Comparison of ENCODE assay signal across 31 cellular contexts in the genomic region with DNA sequence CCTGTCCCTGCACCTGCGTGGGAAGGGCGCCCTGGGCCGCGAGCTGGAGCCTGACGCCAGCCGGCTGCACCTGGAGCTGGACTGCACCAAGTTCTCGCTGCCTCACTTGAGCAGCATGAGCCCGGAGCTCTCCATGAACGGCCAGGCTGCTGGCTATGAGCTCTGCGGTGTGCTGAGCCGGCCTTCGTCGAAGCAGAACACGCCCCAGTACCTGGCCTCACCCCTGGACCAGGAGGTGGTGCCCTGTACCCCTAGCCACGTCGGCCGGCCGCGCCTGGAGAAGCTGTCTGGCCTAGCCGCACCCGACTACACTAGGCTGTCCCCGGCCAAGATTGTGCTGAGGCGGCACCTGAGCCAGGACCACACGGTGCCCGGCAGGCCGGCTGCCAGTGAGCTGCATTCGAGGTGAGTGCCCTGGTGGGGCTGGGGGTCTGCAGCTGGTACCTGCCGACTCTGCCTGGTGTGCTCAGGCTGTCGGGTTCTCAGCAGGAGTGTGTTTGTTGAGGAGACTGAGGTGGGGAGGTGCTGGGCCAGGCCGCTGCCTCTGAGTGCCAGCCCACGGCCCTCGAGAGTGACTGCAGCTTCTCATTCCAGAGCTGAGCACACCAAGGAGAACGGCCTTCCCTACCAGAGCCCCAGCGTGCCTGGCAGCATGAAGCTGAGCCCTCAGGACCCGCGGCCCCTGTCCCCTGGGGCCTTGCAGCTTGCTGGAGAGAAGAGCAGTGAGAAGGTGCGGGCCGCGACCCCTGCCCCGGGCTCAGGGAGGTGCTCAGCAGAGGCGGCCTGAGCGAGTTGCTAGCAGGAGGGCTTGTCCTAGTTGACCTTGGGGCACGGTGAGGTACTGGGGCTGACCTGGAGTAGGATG. TPM values are rescaled to one million over a fixed set of nuclear protein-coding genes. Genes with fewer than 3 reads are reported as not detected.
DNase-seq lines count a peak whose midpoint lies in the region; ATAC-seq, FAIRE-seq and TF ChIP-seq lines count a peak whose summit lies in the region.
"Had no signal": no experiment of that assay in that cellular context is flagged by ENCODE, and none has a peak within 500 bp of the region (broad histone marks: within the 10 kb centered on the region; RNA-seq: fewer than 3 reads in every experiment).

No MANE protein-coding gene starts in this region.

- no peaks in the 10 kb centered on the region for H4K20me1 ChIP-seq in HepG2 (ENCODE audit: insufficient read depth, low read length)

- H2AFZ ChIP-seq in HepG2 (ENCODE audit: low read length): no peak overlapping the region

- H3K36me3 ChIP-seq in HepG2 (replicated peaks in 1 of 2; ENCODE audit: control insufficient read depth in 1 of 2, insufficient read depth in 2 of 2, low read length in 2 of 2): peaks cover 39 to 76% of the 10 kb centered on the region in 2 experiments
- H3K36me3 ChIP-seq in right lobe of liver: peaks cover 0 to 56% (median 18%) of the 10 kb centered on the region in 4 donors
- H3K36me3 ChIP-seq in testis (ENCODE audit: low read depth, missing control alignments): no peaks in the 10 kb centered on the region

- TF ChIP-seq EP300 in HepG2 (IDR thresholded peaks at IDR 0.05; ENCODE audit: low read depth in 2 of 2, low read length in 2 of 2) (no peak), HepG2 (CRISPR knock-in tag; IDR thresholded peaks at IDR 0.05; ENCODE audit: borderline replicate concordance) (no peak)

- H3K4me1 Mint-ChIP-seq in activated B cell treated with CpG ODN at 0.5 μM for 24 hours (peaks cover 5% of the 10 kb centered on the region), endothelial cell (ENCODE audit: unreplicated experiment) (peaks cover 3% of the 10 kb centered on the region)

- no peaks in the 10 kb centered on the region for H3K79me2 ChIP-seq in HepG2 (ENCODE audit: insufficient read depth, low read length)

- H3K27me3 Mint-ChIP-seq in activated B cell treated with CpG ODN at 0.5 μM for 24 hours (no peaks in the 10 kb centered on the region), endothelial cell (ENCODE audit: unreplicated experiment) (peaks cover 1% of the 10 kb centered on the region)
- H3K27me3 Mint-ChIP-seq: activated CD4-positive, alpha-beta T cell treated with anti-CD3 and anti-CD28 coated beads for 36 hours; progenitor cell of endocrine pancreas had no signal

- intact Hi-C loops in HepG2 (cut with micrococcal nuclease; ENCODE audit: unreplicated experiment): no loop called here
- intact Hi-C loops in right lobe of liver (cut with DNase I): no loop called here
- intact Hi-C loops in activated B cell treated with CpG ODN at 0.5 μM for 24 hours (cut with micrococcal nuclease): no loop called here
- intact Hi-C loops in testis (cut with DNase I; ENCODE audit: low total_unique reads): no loop called here

- peaks cover 22% of the 10 kb centered on the region for H3K4me1 ChIP-seq in HepG2 (ENCODE audit: insufficient read depth, low read length)
- no peaks in the 10 kb centered on the region for H3K4me1 ChIP-seq in right lobe of liver
- H3K4me1 ChIP-seq in testis: peaks cover 11% of the 10 kb centered on the region
- H3K4me1 ChIP-seq: HAP-1 had no signal

- FAIRE-seq in HepG2 (lab: Jason Lieb, UNC): no peak
- FAIRE-seq: GM19239, HTR-8/SVneo had no signal

- BruUV-seq in HepG2 (replicated peaks; lab: Mats Ljungman, UMichigan): no TSS peak

- no peak overlapping the region for H3K4me2 ChIP-seq in HepG2 (ENCODE audit: low read depth, low read length)

- H3K36me3 Mint-ChIP-seq in activated B cell treated with CpG ODN at 0.5 μM for 24 hours (ENCODE audit: low read depth) (peaks cover 88% of the 10 kb centered on the region), endothelial cell (ENCODE audit: low read depth, unreplicated experiment) (peaks cover 30% of the 10 kb centered on the region)

- H3K9me3 ChIP-seq in HepG2 (ENCODE audit: low read length) (no peaks in the 10 kb centered on the region), right lobe of liver (no peaks in the 10 kb centered on the region), testis (no peaks in the 10 kb centered on the region)
- H3K9me3 ChIP-seq: esophagus squamous epithelium, HAP-1, transverse colon had no signal

- no peak for TF ChIP-seq POLR2A in HepG2 (IDR thresholded peaks at IDR 0.05; ENCODE audit: insufficient read depth in 1 of 2, low read depth in 2 of 2, low read length in 2 of 2)
- no peak for TF ChIP-seq POLR2A in right lobe of liver (IDR thresholded peaks at IDR 0.05)
- TF ChIP-seq POLR2A in testis (IDR thresholded peaks at IDR 0.05): no peak

- peak overlapping the region; percentile 13 for H3K27ac Mint-ChIP-seq in activated B cell treated with CpG ODN at 0.5 μM for 24 hours
- H3K27ac Mint-ChIP-seq in endothelial cell (ENCODE audit: unreplicated experiment): peak overlapping the region; percentile 12
- H3K27ac Mint-ChIP-seq: T-helper 1 cell treated with Interleukin-12 subunit alpha and Interleukin-12 subunit beta and Interleukin-4 antibody, amounts not matched to agents 30 μg/mL and 1 μg/mL, for 36 hours had no signal

- TF ChIP-seq CTCF in HepG2 (CRISPR knock-in tag; IDR thresholded peaks at IDR 0.05) (no peak), right lobe of liver (IDR thresholded peaks at IDR 0.05) (no peak), activated B cell treated with CpG ODN at 0.5 μM for 24 hours (IDR thresholded peaks at IDR 0.05) (no peak), endothelial cell (IDR thresholded peaks at IDR 0.05; ENCODE audit: unreplicated experiment) (no peak), testis (IDR thresholded peaks at IDR 0.05) (no peak)

- H3K4me3 ChIP-seq in HepG2 (replicated peaks in 1 of 3; ENCODE audit: insufficient read depth in 1 of 3, low read depth in 2 of 3, low read length in 3 of 3) (no peak overlapping the region), right lobe of liver (no peak overlapping the region), testis (no peak overlapping the region)
- H3K4me3 ChIP-seq: esophagus squamous epithelium, HAP-1, SK-N-MC, transverse colon had no signal

- H3K27ac ChIP-seq in HepG2 (ENCODE audit: extremely low read length, insufficient read depth, low read length) (no peak overlapping the region), right lobe of liver (no peak overlapping the region), testis (no peak overlapping the region)
- H3K27ac ChIP-seq: C4-2B, esophagus squamous epithelium, SK-N-MC, transverse colon had no signal

- H3K9me3 Mint-ChIP-seq in activated B cell treated with CpG ODN at 0.5 μM for 24 hours (no peaks in the 10 kb centered on the region), endothelial cell (ENCODE audit: unreplicated experiment) (no peaks in the 10 kb centered on the region)
- H3K9me3 Mint-ChIP-seq: T-helper 1 cell treated with Interleukin-12 subunit alpha and Interleukin-12 subunit beta and Interleukin-4 antibody, amounts not matched to agents 30 μg/mL and 1 μg/mL, for 36 hours had no signal

- in situ Hi-C loops in HepG2 (cut with HindIII; ENCODE audit: extremely low pct_ligation_motif_present, low pct_unique_long_range_greater_than_20kb): no loop called here

- CTCF ChIA-PET in HepG2 (lab: Yijun Ruan, JAX; ENCODE audit: low intra/inter-chr PET ratio, low total read pairs): no interaction called here
- CTCF ChIA-PET in activated B cell treated with CpG ODN at 0.5 μM for 24 hours (lab: Charles Lee): interaction anchor here (1.6 kb wide), 1 partner anchor 61 kb away, joined by 5 read pairs; no protein-coding TSS in a partner anchor

- H3K9ac ChIP-seq in HepG2 (ENCODE audit: insufficient read depth, low read depth, low read length): no peak overlapping the region

- WGBS in HepG2 (ENCODE audit: low lambda C conversion rate): 98% methylated on average over 21 of the region's 43 CpGs
- 100% methylated on average over 13 of the region's 43 CpGs for WGBS in right lobe of liver (ENCODE audit: insufficient coverage, low coverage, low lambda C conversion rate, missing lambda C conversion rate)
- WGBS in testis, 2 donors: 95 to 96% methylated on average over 11 to 43 of the region's 43 CpGs

- no peak overlapping the region for H3K4me3 Mint-ChIP-seq in activated B cell treated with CpG ODN at 0.5 μM for 24 hours
- peak overlapping the region; percentile 40 for H3K4me3 Mint-ChIP-seq in endothelial cell (ENCODE audit: unreplicated experiment)
- H3K4me3 Mint-ChIP-seq: activated CD4-positive, alpha-beta T cell treated with anti-CD3 and anti-CD28 coated beads for 36 hours; T-helper 1 cell treated with Interleukin-12 subunit alpha and Interleukin-12 subunit beta and Interleukin-4 antibody, amounts not matched to agents 30 μg/mL and 1 μg/mL, for 36 hours had no signal

- no peaks in the 10 kb centered on the region for H3K27me3 ChIP-seq in HepG2 (ENCODE audit: control insufficient read depth in 1 of 2, insufficient read depth in 2 of 2, low read length in 2 of 2)
- H3K27me3 ChIP-seq in right lobe of liver: no peaks in the 10 kb centered on the region
- H3K27me3 ChIP-seq in testis: no peaks in the 10 kb centered on the region
- H3K27me3 ChIP-seq: esophagus squamous epithelium, transverse colon had no signal

- DNase-seq in HepG2 (ENCODE audit: low spot score) (no peak), right lobe of liver (no peak), activated B cell treated with CpG ODN at 0.5 μM for 24 hours (no peak), endothelial cell (ENCODE audit: low spot score) (no peak), hepatic stellate cell (ENCODE audit: low spot score) (no peak), retina (no peak), testis (no peak), RPMI8226 (no peak)
- DNase-seq: activated CD4-positive, alpha-beta T cell treated with anti-CD3 and anti-CD28 coated beads for 36 hours; activated T-cell treated with anti-CD3 and anti-CD28 coated beads, Interleukin-2, amount 50 U/mL, for 48 hours; Calu3; central memory CD4-positive, alpha-beta T cell; dermis blood vessel endothelial cell; DMS79 treated with DMSO at 0.1 percent for 48 hours; esophagus squamous epithelium; foreskin melanocyte; GF-D8; left colon; mammary epithelial cell; NCI-H1417 treated with DMSO at 0.1 percent for 48 hours; NCI-H2081 treated with DMSO at 0.1 percent for 48 hours; NCI-H226; NCI-H774; transverse colon had no signal

- no peak for ATAC-seq in HepG2
- ATAC-seq in right lobe of liver: no peak
- no peak for ATAC-seq in activated B cell treated with CpG ODN at 0.5 μM for 24 hours (ENCODE audit: low read depth)
- ATAC-seq: activated CD4-positive, alpha-beta T cell treated with anti-CD3 and anti-CD28 coated beads for 36 hours; left colon had no signal

- POLR2A ChIA-PET in HepG2 (lab: Yijun Ruan, JAX) (no interaction called here), activated B cell treated with CpG ODN at 0.5 μM for 24 hours (lab: Charles Lee) (interaction anchor here (1.0 to 1.7 kb wide), 2 partner anchors 13 to 45 kb away, joined by 3 to 5 read pairs; no protein-coding TSS in a partner anchor)

- no peak for TF ChIP-seq RAD21 in HepG2 (CRISPR knock-in tag; IDR thresholded peaks at IDR 0.05)

RNA-seq across cellular contexts. Expression of a gene that starts 19.5 kb away (rescaled TPM):
- total RNA-seq in HepG2 (2016; rRNA removed; fragmentation: Illumina TruSeq; extraction: Trizol) (108 and 130 TPM in 2 replicates), right lobe of liver (10 to 100 TPM; 24.4 to 49.3 (median 28.6) TPM), activated B cell treated with CpG ODN at 0.5 μM for 24 hours (74.4 and 74.9 TPM in 2 replicates), endothelial cell (ENCODE audit: unreplicated experiment) (126 TPM), testis (100 to 1,000 TPM; 126 to 153 TPM)
- total RNA-seq in HepG2 (2016; cell fraction: cytosol; rRNA removed; fragmentation: Illumina TruSeq; extraction: Trizol; ENCODE audit: low read depth): 129 and 146 TPM in 2 replicates
- 99.2 and 143 TPM in 2 replicates for total RNA-seq in HepG2 (2016; cell fraction: insoluble cytoplasmic fraction; rRNA removed; fragmentation: Illumina TruSeq; extraction: Trizol)
- 198 and 217 TPM in 2 replicates for total RNA-seq in HepG2 (2016; cell fraction: membrane; rRNA removed; fragmentation: Illumina TruSeq; extraction: Trizol)
- total RNA-seq in HepG2 (2016; cell fraction: nucleus; rRNA removed; fragmentation: Illumina TruSeq; extraction: Trizol): 72.7 and 85.2 TPM in 2 replicates
- polyA plus RNA-seq in HepG2 (2011; rRNA removed) (70.5 and 89.7 TPM in 2 replicates), testis (ENCODE audit: insufficient read depth, low read depth, low replicate concordance) (111 TPM)
- polyA plus RNA-seq in HepG2 (2011; cell fraction: cytosol; rRNA removed): 94.0 and 125 TPM in 2 replicates
- 130 and 144 TPM in 2 replicates for polyA plus RNA-seq in HepG2 (2011; cell fraction: nucleus; rRNA removed)
- 41.8 and 57.9 TPM in 2 replicates for polyA plus RNA-seq in HepG2 (2012)
- polyA plus RNA-seq in HepG2 (2016; cell fraction: cytosol; fragmentation: Illumina TruSeq; extraction: Trizol; ENCODE audit: low read depth): 147 and 176 TPM in 2 replicates
- polyA plus RNA-seq in HepG2 (2016; cell fraction: insoluble cytoplasmic fraction; fragmentation: Illumina TruSeq; extraction: Trizol; ENCODE audit: low read depth): 97.4 and 103 TPM in 2 replicates
- polyA plus RNA-seq in HepG2 (2016; cell fraction: membrane; fragmentation: Illumina TruSeq; extraction: Trizol; ENCODE audit: low read depth): 170 and 175 TPM in 2 replicates
- 156 and 163 TPM in 2 replicates for polyA plus RNA-seq in HepG2 (2016; cell fraction: nucleus; fragmentation: Illumina TruSeq; extraction: Trizol; ENCODE audit: insufficient read depth, low read depth)
- 33.4 and 58.0 TPM in 2 replicates for polyA minus RNA-seq in HepG2 (2011; rRNA and poly(A)+ RNA removed; ENCODE audit: low replicate concordance)
- 18.1 and 22.7 TPM in 2 replicates for polyA minus RNA-seq in HepG2 (2011; cell fraction: cytosol; rRNA and poly(A)+ RNA removed)
- polyA minus RNA-seq in HepG2 (2011; cell fraction: nucleus; rRNA and poly(A)+ RNA removed): 23.2 and 28.0 TPM in 2 replicates

RNA-seq across cellular contexts. Expression of a gene that starts 20.0 kb away (rescaled TPM):
- total RNA-seq in HepG2 (2016; rRNA removed; fragmentation: Illumina TruSeq; extraction: Trizol) (8.8 and 10.1 TPM in 2 replicates), right lobe of liver (10 to 100 TPM; 14.0 to 22.1 (median 19.1) TPM), activated B cell treated with CpG ODN at 0.5 μM for 24 hours (107 and 117 TPM in 2 replicates), endothelial cell (ENCODE audit: unreplicated experiment) (137 TPM), testis (100 to 1,000 TPM; 102 to 122 TPM)
- 11.7 and 13.9 TPM in 2 replicates for total RNA-seq in HepG2 (2016; cell fraction: cytosol; rRNA removed; fragmentation: Illumina TruSeq; extraction: Trizol; ENCODE audit: low read depth)
- 8.6 and 13.2 TPM in 2 replicates for total RNA-seq in HepG2 (2016; cell fraction: insoluble cytoplasmic fraction; rRNA removed; fragmentation: Illumina TruSeq; extraction: Trizol)
- 13.1 and 15.2 TPM in 2 replicates for total RNA-seq in HepG2 (2016; cell fraction: membrane; rRNA removed; fragmentation: Illumina TruSeq; extraction: Trizol)
- 16.1 and 17.8 TPM in 2 replicates for total RNA-seq in HepG2 (2016; cell fraction: nucleus; rRNA removed; fragmentation: Illumina TruSeq; extraction: Trizol)
- polyA plus RNA-seq in HepG2 (2011; rRNA removed) (7.9 and 8.6 TPM in 2 replicates), testis (ENCODE audit: insufficient read depth, low read depth, low replicate concordance) (117 TPM)
- 6.1 and 7.3 TPM in 2 replicates for polyA plus RNA-seq in HepG2 (2011; cell fraction: cytosol; rRNA removed)
- polyA plus RNA-seq in HepG2 (2011; cell fraction: nucleus; rRNA removed): 34.7 and 47.7 TPM in 2 replicates
- polyA plus RNA-seq in HepG2 (2012): 34.0 and 34.2 TPM in 2 replicates
- 12.1 and 13.8 TPM in 2 replicates for polyA plus RNA-seq in HepG2 (2016; cell fraction: cytosol; fragmentation: Illumina TruSeq; extraction: Trizol; ENCODE audit: low read depth)
- polyA plus RNA-seq in HepG2 (2016; cell fraction: insoluble cytoplasmic fraction; fragmentation: Illumina TruSeq; extraction: Trizol; ENCODE audit: low read depth): 18.7 and 31.5 TPM in 2 replicates
- 17.7 and 21.0 TPM in 2 replicates for polyA plus RNA-seq in HepG2 (2016; cell fraction: membrane; fragmentation: Illumina TruSeq; extraction: Trizol; ENCODE audit: low read depth)
- polyA plus RNA-seq in HepG2 (2016; cell fraction: nucleus; fragmentation: Illumina TruSeq; extraction: Trizol; ENCODE audit: insufficient read depth, low read depth): 46.1 and 47.0 TPM in 2 replicates
- polyA minus RNA-seq in HepG2 (2011; rRNA and poly(A)+ RNA removed; ENCODE audit: low replicate concordance): 20.0 and 24.2 TPM in 2 replicates
- polyA minus RNA-seq in HepG2 (2011; cell fraction: cytosol; rRNA and poly(A)+ RNA removed): 16.0 and 20.6 TPM in 2 replicates
- 34.1 and 34.2 TPM in 2 replicates for polyA minus RNA-seq in HepG2 (2011; cell fraction: nucleus; rRNA and poly(A)+ RNA removed)

RNA-seq across cellular contexts. Expression of a gene that starts 32.5 kb away (rescaled TPM):
- total RNA-seq in HepG2 (2016; rRNA removed; fragmentation: Illumina TruSeq; extraction: Trizol) (0.18 TPM in 1 of 2 replicates, not detected in the other), right lobe of liver (1 to 10 TPM in 1 of 6 experiments, under 1 TPM in 5; 0.24 to 1.2 (median 0.59) TPM), activated B cell treated with CpG ODN at 0.5 μM for 24 hours (2.8 and 4.8 TPM in 2 replicates), endothelial cell (ENCODE audit: unreplicated experiment) (5.6 TPM), testis (100 to 1,000 TPM; 180 to 268 TPM)
- total RNA-seq in HepG2 (2016; cell fraction: cytosol; rRNA removed; fragmentation: Illumina TruSeq; extraction: Trizol; ENCODE audit: low read depth): not detected in 2 replicates
- not detected in 2 replicates for total RNA-seq in HepG2 (2016; cell fraction: insoluble cytoplasmic fraction; rRNA removed; fragmentation: Illumina TruSeq; extraction: Trizol)
- 0.09 TPM in 1 of 2 replicates, not detected in the other for total RNA-seq in HepG2 (2016; cell fraction: membrane; rRNA removed; fragmentation: Illumina TruSeq; extraction: Trizol)
- total RNA-seq in HepG2 (2016; cell fraction: nucleus; rRNA removed; fragmentation: Illumina TruSeq; extraction: Trizol): not detected in 2 replicates
- polyA plus RNA-seq in HepG2 (2011; rRNA removed) (0.03 and 0.04 TPM in 2 replicates), testis (ENCODE audit: insufficient read depth, low read depth, low replicate concordance) (50.8 TPM)
- 0.05 TPM in 1 of 2 replicates, not detected in the other for polyA plus RNA-seq in HepG2 (2011; cell fraction: cytosol; rRNA removed)
- 1.2 and 2.0 TPM in 2 replicates for polyA plus RNA-seq in HepG2 (2011; cell fraction: nucleus; rRNA removed)
- 0.08 TPM in 1 of 2 replicates, not detected in the other for polyA plus RNA-seq in HepG2 (2012)
- 0.06 TPM in 1 of 2 replicates, not detected in the other for polyA plus RNA-seq in HepG2 (2016; cell fraction: cytosol; fragmentation: Illumina TruSeq; extraction: Trizol; ENCODE audit: low read depth)
- polyA plus RNA-seq in HepG2 (2016; cell fraction: insoluble cytoplasmic fraction; fragmentation: Illumina TruSeq; extraction: Trizol; ENCODE audit: low read depth): not detected in 2 replicates
- polyA plus RNA-seq in HepG2 (2016; cell fraction: membrane; fragmentation: Illumina TruSeq; extraction: Trizol; ENCODE audit: low read depth): not detected in 2 replicates
- polyA plus RNA-seq in HepG2 (2016; cell fraction: nucleus; fragmentation: Illumina TruSeq; extraction: Trizol; ENCODE audit: insufficient read depth, low read depth): 0.51 TPM in 2 replicates
- polyA minus RNA-seq in HepG2 (2011; rRNA and poly(A)+ RNA removed; ENCODE audit: low replicate concordance): 0.48 and 1.0 TPM in 2 replicates
- not detected in 2 replicates for polyA minus RNA-seq in HepG2 (2011; cell fraction: cytosol; rRNA and poly(A)+ RNA removed)
- 0.62 TPM in 1 of 2 replicates, not detected in the other for polyA minus RNA-seq in HepG2 (2011; cell fraction: nucleus; rRNA and poly(A)+ RNA removed)

RNA-seq across cellular contexts. Expression of a gene that starts 39.6 kb away (rescaled TPM):
- total RNA-seq in HepG2 (2016; rRNA removed; fragmentation: Illumina TruSeq; extraction: Trizol): 0.38 and 0.73 TPM in 2 replicates
- 1.1 TPM in 2 replicates for total RNA-seq in HepG2 (2016; cell fraction: cytosol; rRNA removed; fragmentation: Illumina TruSeq; extraction: Trizol; ENCODE audit: low read depth)
- 0.54 and 0.56 TPM in 2 replicates for total RNA-seq in HepG2 (2016; cell fraction: insoluble cytoplasmic fraction; rRNA removed; fragmentation: Illumina TruSeq; extraction: Trizol)
- total RNA-seq in HepG2 (2016; cell fraction: membrane; rRNA removed; fragmentation: Illumina TruSeq; extraction: Trizol): 0.96 and 1.2 TPM in 2 replicates
- total RNA-seq in HepG2 (2016; cell fraction: nucleus; rRNA removed; fragmentation: Illumina TruSeq; extraction: Trizol): 0.40 and 0.69 TPM in 2 replicates
- 0.16 and 0.39 TPM in 2 replicates for polyA plus RNA-seq in HepG2 (2011; rRNA removed)
- polyA plus RNA-seq in HepG2 (2011; cell fraction: cytosol; rRNA removed): 0.27 and 0.36 TPM in 2 replicates
- 0.29 TPM in 1 of 2 replicates, not detected in the other for polyA plus RNA-seq in HepG2 (2011; cell fraction: nucleus; rRNA removed)
- 0.41 and 0.44 TPM in 2 replicates for polyA plus RNA-seq in HepG2 (2012)
- 0.88 and 1.2 TPM in 2 replicates for polyA plus RNA-seq in HepG2 (2016; cell fraction: cytosol; fragmentation: Illumina TruSeq; extraction: Trizol; ENCODE audit: low read depth)
- polyA plus RNA-seq in HepG2 (2016; cell fraction: insoluble cytoplasmic fraction; fragmentation: Illumina TruSeq; extraction: Trizol; ENCODE audit: low read depth): 0.73 and 0.80 TPM in 2 replicates
- polyA plus RNA-seq in HepG2 (2016; cell fraction: membrane; fragmentation: Illumina TruSeq; extraction: Trizol; ENCODE audit: low read depth): 0.84 and 1.0 TPM in 2 replicates
- 0.57 and 0.95 TPM in 2 replicates for polyA plus RNA-seq in HepG2 (2016; cell fraction: nucleus; fragmentation: Illumina TruSeq; extraction: Trizol; ENCODE audit: insufficient read depth, low read depth)
- not detected in 2 replicates for polyA minus RNA-seq in HepG2 (2011; rRNA and poly(A)+ RNA removed; ENCODE audit: low replicate concordance)
- polyA minus RNA-seq in HepG2 (2011; cell fraction: cytosol; rRNA and poly(A)+ RNA removed): not detected in 2 replicates
- polyA minus RNA-seq in HepG2 (2011; cell fraction: nucleus; rRNA and poly(A)+ RNA removed): not detected in 2 replicates
- under 1 TPM in 3 of 6 experiments, not detected in 3; 0.28 to 0.81 (median 0.42) TPM for total RNA-seq in right lobe of liver
- 0.31 and 0.54 TPM in 2 replicates for total RNA-seq in activated B cell treated with CpG ODN at 0.5 μM for 24 hours
- total RNA-seq in endothelial cell (ENCODE audit: unreplicated experiment): not detected
- 1 to 10 TPM; 2.2 to 2.6 TPM for total RNA-seq in testis
- polyA plus RNA-seq in testis (ENCODE audit: insufficient read depth, low read depth, low replicate concordance): 4.6 TPM
- polyA plus RNA-seq: mammary epithelial cell had no signal

RNA-seq across cellular contexts. Expression of a gene that starts 52.9 kb away (rescaled TPM):
- 7.5 and 9.7 TPM in 2 replicates for total RNA-seq in HepG2 (2016; rRNA removed; fragmentation: Illumina TruSeq; extraction: Trizol)
- 20.6 and 20.7 TPM in 2 replicates for total RNA-seq in HepG2 (2016; cell fraction: cytosol; rRNA removed; fragmentation: Illumina TruSeq; extraction: Trizol; ENCODE audit: low read depth)
- total RNA-seq in HepG2 (2016; cell fraction: insoluble cytoplasmic fraction; rRNA removed; fragmentation: Illumina TruSeq; extraction: Trizol): 6.4 and 8.2 TPM in 2 replicates
- 12.0 and 15.8 TPM in 2 replicates for total RNA-seq in HepG2 (2016; cell fraction: membrane; rRNA removed; fragmentation: Illumina TruSeq; extraction: Trizol)
- 12.3 and 14.9 TPM in 2 replicates for total RNA-seq in HepG2 (2016; cell fraction: nucleus; rRNA removed; fragmentation: Illumina TruSeq; extraction: Trizol)
- polyA plus RNA-seq in HepG2 (2011; rRNA removed): 14.6 and 17.9 TPM in 2 replicates
- polyA plus RNA-seq in HepG2 (2011; cell fraction: cytosol; rRNA removed): 6.1 and 9.5 TPM in 2 replicates
- polyA plus RNA-seq in HepG2 (2011; cell fraction: nucleus; rRNA removed): 138 and 210 TPM in 2 replicates
- 22.3 and 23.3 TPM in 2 replicates for polyA plus RNA-seq in HepG2 (2012)
- polyA plus RNA-seq in HepG2 (2016; cell fraction: cytosol; fragmentation: Illumina TruSeq; extraction: Trizol; ENCODE audit: low read depth): 2.5 and 3.3 TPM in 2 replicates
- polyA plus RNA-seq in HepG2 (2016; cell fraction: insoluble cytoplasmic fraction; fragmentation: Illumina TruSeq; extraction: Trizol; ENCODE audit: low read depth): 10.5 and 15.3 TPM in 2 replicates
- polyA plus RNA-seq in HepG2 (2016; cell fraction: membrane; fragmentation: Illumina TruSeq; extraction: Trizol; ENCODE audit: low read depth): 7.1 TPM in 2 replicates
- 76.0 and 84.3 TPM in 2 replicates for polyA plus RNA-seq in HepG2 (2016; cell fraction: nucleus; fragmentation: Illumina TruSeq; extraction: Trizol; ENCODE audit: insufficient read depth, low read depth)
- 36.8 and 45.6 TPM in 2 replicates for polyA minus RNA-seq in HepG2 (2011; rRNA and poly(A)+ RNA removed; ENCODE audit: low replicate concordance)
- polyA minus RNA-seq in HepG2 (2011; cell fraction: cytosol; rRNA and poly(A)+ RNA removed): 21.6 and 26.0 TPM in 2 replicates
- polyA minus RNA-seq in HepG2 (2011; cell fraction: nucleus; rRNA and poly(A)+ RNA removed): 30.1 and 31.9 TPM in 2 replicates
- total RNA-seq in right lobe of liver: 10 to 100 TPM; 10.3 to 23.5 (median 14.9) TPM
- total RNA-seq in activated B cell treated with CpG ODN at 0.5 μM for 24 hours: 55.0 and 65.2 TPM in 2 replicates
- 57.1 TPM for total RNA-seq in endothelial cell (ENCODE audit: unreplicated experiment)
- total RNA-seq in testis: 100 to 1,000 TPM; 128 to 147 TPM
- 183 TPM for polyA plus RNA-seq in testis (ENCODE audit: insufficient read depth, low read depth, low replicate concordance)

Comparison
In these comparisons a context has a peak if more than half of its experiments do, and no peak if none do; other contexts are left out.
1. RNA of a gene that starts 32.5 kb away (total RNA-seq): 180 to 268 TPM in testis; 5.6 TPM in endothelial cell (single experiment), 2.8 to 4.8 TPM in activated B cell treated with CpG ODN at 0.5 μM for 24 hours, 0.24 to 1.2 TPM in right lobe of liver and 0.09 to 0.18 TPM in HepG2; every median in the first group is over 10 times any median in the second.